Comparison of ENCODE assay signal across 8 cellular contexts in genomic region chr20:53582574-53583351, GRCh38. TPM values are rescaled to one million over a fixed set of nuclear protein-coding genes. Genes with fewer than 3 reads are reported as not detected.
DNase-seq lines count a peak whose midpoint lies in the region; ATAC-seq and TF ChIP-seq lines count a peak whose summit lies in the region.

No MANE protein-coding gene starts in this region.

- peaks cover 86% of the 10 kb centered on the region for H3K4me1 Mint-ChIP-seq in osteocyte (ENCODE audit: unreplicated experiment)

- peaks cover 32% of the 10 kb centered on the region for H3K36me3 Mint-ChIP-seq in osteocyte (ENCODE audit: unreplicated experiment)

- CTCF ChIA-PET in HEK293T (lab: Yijun Ruan, JAX), result no interaction called here

- peak; percentile 72 to 78 for ATAC-seq in activated CD4-positive, CD25-positive, alpha-beta regulatory T cell treated with anti-CD3 and anti-CD28 coated beads, Interleukin-2, amount 50 U/mL, for 24 hours

- H3K4me1 ChIP-seq in esophagus muscularis mucosa, result peaks cover 75 to 93% (median 85%) of the 10 kb centered on the region in 4 donors

- H3K27ac Mint-ChIP-seq in osteocyte (ENCODE audit: unreplicated experiment), result peak overlapping the region; percentile 88

- no peak for TF ChIP-seq POLR2A in esophagus muscularis mucosa (IDR thresholded peaks at IDR 0.05; ENCODE audit: low read depth)

- H3K4me3 ChIP-seq in esophagus muscularis mucosa, result no peak overlapping the region

- DNase-seq in AG09319 (ENCODE audit: extremely low read depth, low read depth) (peak; percentile 80), HPDE6-E6E7 (ENCODE audit: extremely low spot score) (peak; percentile 95), esophagus muscularis mucosa (ENCODE audit: extremely low spot score) (no peak), osteocyte (ENCODE audit: extremely low spot score, unreplicated experiment) (peak; percentile 27), NCI-H526 (lab: John Stamatoyannopoulos, UW) (no peak), HEK293T (ENCODE audit: extremely low spot score) (no peak), DMS153 (lab: John Stamatoyannopoulos, UW) (no peak)

- POLR2A ChIA-PET in HEK293T (lab: Yijun Ruan, JAX), result interaction anchor here (1.3 kb wide), 1 partner anchor 14 kb away, joined by 3 read pairs; no protein-coding TSS in a partner anchor

- no peaks in the 10 kb centered on the region for H3K9me3 ChIP-seq in esophagus muscularis mucosa

- 64% methylated on average over 13 of the region's 13 CpGs for WGBS in esophagus muscularis mucosa

- H3K4me3 Mint-ChIP-seq in osteocyte (ENCODE audit: unreplicated experiment), result peak overlapping the region; percentile 36

- peaks cover 11 to 24% (median 19%) of the 10 kb centered on the region in 4 donors for H3K36me3 ChIP-seq in esophagus muscularis mucosa

- no peaks in the 10 kb centered on the region for H3K27me3 Mint-ChIP-seq in osteocyte (ENCODE audit: unreplicated experiment)

- H3K27ac ChIP-seq in esophagus muscularis mucosa (replicated peaks in 1 of 4), result peak overlapping the region; percentile 52 to 68 (median 60)

- intact Hi-C loops in esophagus muscularis mucosa (cut with DNase I), result loop anchor here (5.0 kb wide), 1 partner anchor 245 kb away; no protein-coding TSS in a partner anchor

- TF ChIP-seq CTCF in AG09319 (IDR thresholded peaks at IDR 0.05; ENCODE audit: low read depth, low read length) (no peak), esophagus muscularis mucosa (IDR thresholded peaks at IDR 0.05) (no peak), osteocyte (IDR thresholded peaks at IDR 0.05) (no peak)

- H3K9me3 Mint-ChIP-seq in osteocyte (ENCODE audit: unreplicated experiment), result no peaks in the 10 kb centered on the region

- TF ChIP-seq EP300 in esophagus muscularis mucosa (IDR thresholded peaks at IDR 0.05), result no peak

- H3K27me3 ChIP-seq in esophagus muscularis mucosa, result no peaks in the 10 kb centered on the region

TF ChIP-seq in HEK293T, 16 proteins besides CTCF, POLR2A, EP300 and RAD21:
- TF ChIP-seq BHLHE40 (IDR thresholded peaks at IDR 0.05; ENCODE audit: borderline replicate concordance) (no peak), NFRKB (IDR thresholded peaks at IDR 0.05) (no peak), FOXM1 (IDR thresholded peaks at IDR 0.05; ENCODE audit: borderline replicate concordance) (no peak), SUZ12 (IDR thresholded peaks at IDR 0.05) (no peak), SP1 (IDR thresholded peaks at IDR 0.05) (no peak)
- TF ChIP-seq, protein P1, sequence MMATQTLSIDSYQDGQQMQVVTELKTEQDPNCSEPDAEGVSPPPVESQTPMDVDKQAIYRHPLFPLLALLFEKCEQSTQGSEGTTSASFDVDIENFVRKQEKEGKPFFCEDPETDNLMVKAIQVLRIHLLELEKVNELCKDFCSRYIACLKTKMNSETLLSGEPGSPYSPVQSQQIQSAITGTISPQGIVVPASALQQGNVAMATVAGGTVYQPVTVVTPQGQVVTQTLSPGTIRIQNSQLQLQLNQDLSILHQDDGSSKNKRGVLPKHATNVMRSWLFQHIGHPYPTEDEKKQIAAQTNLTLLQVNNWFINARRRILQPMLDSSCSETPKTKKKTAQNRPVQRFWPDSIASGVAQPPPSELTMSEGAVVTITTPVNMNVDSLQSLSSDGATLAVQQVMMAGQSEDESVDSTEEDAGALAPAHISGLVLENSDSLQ (IDR thresholded peaks at IDR 0.05), result no peak

RNA-seq across cellular contexts. Expression of gene ZNF217, which starts 10.9 kb away (rescaled TPM):
- total RNA-seq in esophagus muscularis mucosa (10 to 100 TPM; 15.4 to 27.3 (median 18.6) TPM), osteocyte (44.3 and 47.2 TPM in 2 replicates)

Comparison
In these comparisons a context has a peak if more than half of its experiments do, and no peak if none do; other contexts are left out.
1. DNase-seq: peak in AG09319 (single experiment), HPDE6-E6E7 (single experiment) and osteocyte (single experiment); none in esophagus muscularis mucosa (single experiment), NCI-H526 (0 of 2), HEK293T (single experiment) and DMS153 (single experiment).